9 cellular contexts compared by ENCODE assay signal in genomic region chr2:68774569-68775271, GRCh38. TPM values are rescaled to one million over a fixed set of nuclear protein-coding genes. Genes with fewer than 3 reads are reported as not detected.
DNase-seq lines count a peak whose midpoint lies in the region; ATAC-seq, FAIRE-seq and TF ChIP-seq lines count a peak whose summit lies in the region.
"Had no signal": no experiment of that assay in that cellular context is flagged by ENCODE, and none has a peak within 500 bp of the region (broad histone marks: within the 10 kb centered on the region; RNA-seq: fewer than 3 reads in every experiment).

No MANE protein-coding gene starts in this region.

- TF ChIP-seq CTCF in OCI-LY3 (IDR thresholded peaks at IDR 0.05; ENCODE audit: low read depth, low read length), result no peak

- H3K36me3 ChIP-seq in OCI-LY3 (replicated peaks; ENCODE audit: low read depth, low read length), result peaks cover 50% of the 10 kb centered on the region

- H3K27ac Mint-ChIP-seq in activated naive CD4-positive, alpha-beta T cell treated with anti-CD3 and anti-CD28 coated beads, Interleukin-2, amount 10 ng/mL, durations not matched to agents 7 days and 5 days, result peak overlapping the region; percentile 91
- peak overlapping the region; percentile 92 for H3K27ac Mint-ChIP-seq in stimulated activated effector memory CD8-positive, alpha-beta T cell treated with anti-CD3 and anti-CD28 coated beads, Interleukin-12 subunit alpha, Interleukin-12 subunit beta, amount 100 ng/mL, for 72 hours

- peak overlapping the region; percentile 100 for H3K9ac ChIP-seq in OCI-LY3 (ENCODE audit: low read length)

- H3K79me2 ChIP-seq in OCI-LY3 (ENCODE audit: low read length), result peaks cover 97% of the 10 kb centered on the region

- CTCF ChIA-PET in activated naive CD4-positive, alpha-beta T cell treated with anti-CD3 and anti-CD28 coated beads, Interleukin-2, amount 10 ng/mL, durations not matched to agents 7 days and 5 days (lab: Charles Lee), result interaction anchor here (1.0 to 5.8 kb wide), 6 partner anchors 19 to 150 kb away, joined by 4 to 37 read pairs (median 10); no protein-coding TSS in a partner anchor

- no peak for TF ChIP-seq POLR2A in GM12891 (IDR thresholded peaks at IDR 0.05; ENCODE audit: low read depth, low read length)

- H3K4me3 Mint-ChIP-seq in activated naive CD4-positive, alpha-beta T cell treated with anti-CD3 and anti-CD28 coated beads, Interleukin-2, amount 10 ng/mL, durations not matched to agents 7 days and 5 days, result peak overlapping the region; percentile 72
- peak overlapping the region; percentile 77 for H3K4me3 Mint-ChIP-seq in stimulated activated effector memory CD8-positive, alpha-beta T cell treated with anti-CD3 and anti-CD28 coated beads, Interleukin-12 subunit alpha, Interleukin-12 subunit beta, amount 100 ng/mL, for 72 hours

- no peaks in the 10 kb centered on the region for H3K9me3 Mint-ChIP-seq in activated naive CD4-positive, alpha-beta T cell treated with anti-CD3 and anti-CD28 coated beads, Interleukin-2, amount 10 ng/mL, durations not matched to agents 7 days and 5 days
- H3K9me3 Mint-ChIP-seq in stimulated activated effector memory CD8-positive, alpha-beta T cell treated with anti-CD3 and anti-CD28 coated beads, Interleukin-12 subunit alpha, Interleukin-12 subunit beta, amount 100 ng/mL, for 72 hours, result no peaks in the 10 kb centered on the region

- intact Hi-C loops in left colon (cut with DNase I, micrococcal nuclease), result no loop called here

- peak; percentile 94 for ATAC-seq in HG02678 (IDR thresholded peaks at IDR 0.05; ENCODE audit: unreplicated experiment)
- ATAC-seq in left colon, result peak; percentile 46
- ATAC-seq in stimulated activated effector memory CD8-positive, alpha-beta T cell treated with anti-CD3 and anti-CD28 coated beads, Interleukin-12 subunit alpha, Interleukin-12 subunit beta, amount 100 ng/mL, for 72 hours, result peak; percentile 85
- ATAC-seq: HCT116 had no signal

- no peaks in the 10 kb centered on the region for H3K27me3 ChIP-seq in OCI-LY3 (ENCODE audit: low read depth, low read length)

- H3K9me3 ChIP-seq in OCI-LY3 (ENCODE audit: insufficient read depth, low read length), result no peaks in the 10 kb centered on the region

- peaks cover 64% of the 10 kb centered on the region for H3K4me1 ChIP-seq in OCI-LY3 (ENCODE audit: low read length)

- peak overlapping the region; percentile 83 for H3K4me2 ChIP-seq in OCI-LY3 (ENCODE audit: low read length)

- peak; percentile 91 for FAIRE-seq in GM12891 (lab: Jason Lieb, UNC)

- H2AFZ ChIP-seq in OCI-LY3 (ENCODE audit: low read depth, low read length), result no peak overlapping the region

- H3K4me3 ChIP-seq in OCI-LY3 (ENCODE audit: low read length), result peak overlapping the region; percentile 91

- peaks cover 78% of the 10 kb centered on the region for H3K36me3 Mint-ChIP-seq in activated naive CD4-positive, alpha-beta T cell treated with anti-CD3 and anti-CD28 coated beads, Interleukin-2, amount 10 ng/mL, durations not matched to agents 7 days and 5 days
- peaks cover 50% of the 10 kb centered on the region for H3K36me3 Mint-ChIP-seq in stimulated activated effector memory CD8-positive, alpha-beta T cell treated with anti-CD3 and anti-CD28 coated beads, Interleukin-12 subunit alpha, Interleukin-12 subunit beta, amount 100 ng/mL, for 72 hours

- no peaks in the 10 kb centered on the region for H4K20me1 ChIP-seq in OCI-LY3 (ENCODE audit: insufficient read depth, low read length)

- DNase-seq in GM12891 (ENCODE audit: insufficient read length, low spot score), result peak; percentile 56
- DNase-seq in activated naive CD4-positive, alpha-beta T cell treated with anti-CD3 and anti-CD28 coated beads, Interleukin-2, amount 10 ng/mL, durations not matched to agents 7 days and 5 days, result peak; percentile 66
- peak; percentile 59 to 75 for DNase-seq in left colon
- DNase-seq in stimulated activated effector memory CD8-positive, alpha-beta T cell treated with anti-CD3 and anti-CD28 coated beads, Interleukin-12 subunit alpha, Interleukin-12 subunit beta, amount 100 ng/mL, for 72 hours (ENCODE audit: low spot score in 2 of 2), result peak; percentile 61 to 85
- DNase-seq in NCI-H82 treated with DMSO at 0.1 percent for 48 hours (lab: John Stamatoyannopoulos, UW; ENCODE audit: unreplicated experiment), result no peak
- DNase-seq in NCI-H524 treated with DMSO at 0.1 percent for 48 hours (lab: John Stamatoyannopoulos, UW), result no peak

- H3K4me1 Mint-ChIP-seq in activated naive CD4-positive, alpha-beta T cell treated with anti-CD3 and anti-CD28 coated beads, Interleukin-2, amount 10 ng/mL, durations not matched to agents 7 days and 5 days, result peaks cover 89% of the 10 kb centered on the region
- peaks cover 87% of the 10 kb centered on the region for H3K4me1 Mint-ChIP-seq in stimulated activated effector memory CD8-positive, alpha-beta T cell treated with anti-CD3 and anti-CD28 coated beads, Interleukin-12 subunit alpha, Interleukin-12 subunit beta, amount 100 ng/mL, for 72 hours

- no peaks in the 10 kb centered on the region for H3K27me3 Mint-ChIP-seq in activated naive CD4-positive, alpha-beta T cell treated with anti-CD3 and anti-CD28 coated beads, Interleukin-2, amount 10 ng/mL, durations not matched to agents 7 days and 5 days

- peak overlapping the region; percentile 99 for H3K27ac ChIP-seq in OCI-LY3 (ENCODE audit: low read length)

TF ChIP-seq in GM12891, 5 proteins besides CTCF, POLR2A, EP300 and RAD21:
- TF ChIP-seq SPI1 (IDR thresholded peaks at IDR 0.05; ENCODE audit: low read depth, low read length) (peak; percentile 95), TAF1 (IDR thresholded peaks at IDR 0.05; ENCODE audit: low read depth, low read length) (no peak), POU2F2 (IDR thresholded peaks at IDR 0.05; ENCODE audit: low read depth, low read length) (0 out of 2 replicates have a peak, but pooled peaks have one; percentile 34)

RNA-seq across cellular contexts. Expression of gene ARHGAP25, which starts 40.1 kb away (rescaled TPM):
- 3.8 TPM for polyA plus RNA-seq in GM12891 (2012; ENCODE audit: low read depth, missing spikeins)
- 1 to 10 TPM; 3.7 to 7.0 TPM for total RNA-seq in left colon

Comparison
In these comparisons a context has a peak if more than half of its experiments do, and no peak if none do; other contexts are left out.
1. DNase-seq: peak in GM12891 (single experiment), activated naive CD4-positive, alpha-beta T cell treated with anti-CD3 and anti-CD28 coated beads, Interleukin-2, amount 10 ng/mL, durations not matched to agents 7 days and 5 days (single experiment), left colon (2 of 2) and stimulated activated effector memory CD8-positive, alpha-beta T cell treated with anti-CD3 and anti-CD28 coated beads, Interleukin-12 subunit alpha, Interleukin-12 subunit beta, amount 100 ng/mL, for 72 hours (2 of 2); none in NCI-H82 treated with DMSO at 0.1 percent for 48 hours (single experiment) and NCI-H524 treated with DMSO at 0.1 percent for 48 hours (single experiment).
2. Peak in every context shown above with its lines, with median percentiles within 50 percentile points of each other: ATAC-seq.